Comparison of ENCODE assay signal across 22 cellular contexts in genomic region chr1:214103778-214104177, GRCh38.
DNase-seq lines count a peak whose midpoint lies in the region; ATAC-seq and TF ChIP-seq lines count a peak whose summit lies in the region.
"Had no signal": no experiment of that assay in that cellular context is flagged by ENCODE, and none has a peak within 500 bp of the region (broad histone marks: within the 10 kb centered on the region; RNA-seq: fewer than 3 reads in every experiment).

No MANE protein-coding gene starts in this region.

- no peak overlapping the region for H2AFZ ChIP-seq in GM23338
- no peak overlapping the region for H2AFZ ChIP-seq in PC-9
- H2AFZ ChIP-seq in smooth muscle cell (ENCODE audit: low read depth) = no peak overlapping the region

- H3K27ac Mint-ChIP-seq in GM23338 = no peak overlapping the region
- H3K27ac Mint-ChIP-seq: CD14-positive monocyte; CD4-positive, alpha-beta T cell; CD8-positive, alpha-beta memory T cell; HFFc6 had no signal

- no peaks in the 10 kb centered on the region for H3K36me3 ChIP-seq in GM23338 (ENCODE audit: insufficient read depth)
- H3K36me3 ChIP-seq in PC-9 (ENCODE audit: low read depth) = 0 out of 2 replicates have a peak, but pooled peaks cover 6% of the 10 kb centered on the region
- H3K36me3 ChIP-seq in smooth muscle cell (ENCODE audit: low read depth) = no peaks in the 10 kb centered on the region
- H3K36me3 ChIP-seq: BE2C; BLaER1 treated with 17β-estradiol and CSF1 and Interleukin-3, amounts not matched to agents 10 nM and 100 nM had no signal

- H3K9me3 Mint-ChIP-seq in GM23338 = no peaks in the 10 kb centered on the region; the same call in 2 of the 3 replicates
- H3K9me3 Mint-ChIP-seq: CD4-positive, alpha-beta T cell; HFFc6 had no signal

- no peak for TF ChIP-seq CTCF in GM23338 (conservative IDR thresholded peaks at IDR 0.05; ENCODE audit: low read depth in 2 of 2)
- no peak for TF ChIP-seq CTCF in PC-9 (conservative IDR thresholded peaks at IDR 0.05)
- no peak for TF ChIP-seq CTCF in smooth muscle cell (IDR thresholded peaks at IDR 0.05; ENCODE audit: borderline replicate concordance, insufficient read depth, poor library complexity, severe bottlenecking)
- TF ChIP-seq CTCF in GM13976 (IDR thresholded peaks at IDR 0.05; ENCODE audit: borderline replicate concordance, control extremely low read depth, extremely low read depth, insufficient read depth, missing control alignments) = no peak

- peaks cover 15% of the 10 kb centered on the region; the same call in 2 of the 3 replicates for H3K4me1 Mint-ChIP-seq in GM23338
- H3K4me1 Mint-ChIP-seq: CD8-positive, alpha-beta memory T cell had no signal

- H3F3A ChIP-seq in GM23338 (replicated peaks; ENCODE audit: low read depth) (no peaks in the 10 kb centered on the region), PC-9 (ENCODE audit: insufficient read depth, low read depth) (peaks cover 14% of the 10 kb centered on the region), smooth muscle cell (ENCODE audit: low read depth) (peaks cover 24% of the 10 kb centered on the region)

- CTCF ChIA-PET in PC-9 (lab: Charles Lee) = no interaction called here

- H3K27ac ChIP-seq in GM23338 (ENCODE audit: low read depth) (no peak overlapping the region), PC-9 (peak overlapping the region; percentile 88), smooth muscle cell (ENCODE audit: low read depth) (peak overlapping the region; percentile 91)
- H3K27ac ChIP-seq: 22Rv1; BLaER1 treated with 17β-estradiol and CSF1 and Interleukin-3, amounts not matched to agents 10 nM and 100 nM had no signal

- H3K9me2 ChIP-seq in GM23338 (ENCODE audit: insufficient read depth) (peaks cover 24% of the 10 kb centered on the region; the same call in 1 of the 2 replicates), PC-9 (ENCODE audit: insufficient read depth) (no peaks in the 10 kb centered on the region)

- POLR2A ChIA-PET in PC-9 (lab: Charles Lee; ENCODE audit: unreplicated experiment) = no interaction called here

- 96% methylated on average over 2 of the region's 2 CpGs for WGBS in smooth muscle cell (ENCODE audit: low lambda C conversion rate)

- in situ Hi-C loops in GM13976 (cut with MboI; ENCODE audit: low sequenced_read_pairs, unreplicated experiment) = no loop called here

- DNase-seq in NCI-H82 (lab: John Stamatoyannopoulos, UW) (peak; percentile 12), NCI-H82 treated with DMSO at 0.1 percent for 48 hours (lab: John Stamatoyannopoulos, UW; ENCODE audit: unreplicated experiment) (no peak), GM23338 (ENCODE audit: low spot score) (no peak), PC-9 (no peak), smooth muscle cell (lab: John Stamatoyannopoulos, UW; ENCODE audit: unreplicated experiment) (no peak), SHP77 (lab: John Stamatoyannopoulos, UW) (no peak), GM13976 (ENCODE audit: low spot score) (no peak), NCI-H1694 (lab: John Stamatoyannopoulos, UW) (no peak)
- DNase-seq: ACHN; AML-193; BE2C; CD4-positive, alpha-beta T cell; CD8-positive, alpha-beta memory T cell; DMS53; DMS79 treated with DMSO at 0.1 percent for 48 hours; GF-D8; H7; HCEC 1CT; HFFc6 had no signal

- no peak overlapping the region for H3K9ac ChIP-seq in smooth muscle cell (ENCODE audit: low read depth)
- H3K9ac ChIP-seq: BLaER1 treated with 17β-estradiol and CSF1 and Interleukin-3, amounts not matched to agents 10 nM and 100 nM had no signal

- no peak for ATAC-seq in GM23338

- H3K36me3 Mint-ChIP-seq in GM23338 (ENCODE audit: low read depth) = no peaks in the 10 kb centered on the region
- H3K36me3 Mint-ChIP-seq: CD14-positive monocyte; CD8-positive, alpha-beta memory T cell had no signal

- peaks cover 20% of the 10 kb centered on the region for H3K9me3 ChIP-seq in PC-9 (ENCODE audit: insufficient read depth, low read depth)
- no peaks in the 10 kb centered on the region for H3K9me3 ChIP-seq in smooth muscle cell (replicated peaks; ENCODE audit: low read depth)
- H3K9me3 ChIP-seq: BE2C had no signal

- H3K4me2 ChIP-seq in GM23338 (no peak overlapping the region), PC-9 (peak overlapping the region; percentile 54; the same call in 1 of the 2 replicates), smooth muscle cell (peak overlapping the region; percentile 68)

- H4K20me1 ChIP-seq in GM23338 (replicated peaks; ENCODE audit: insufficient read depth) = no peaks in the 10 kb centered on the region
- no peaks in the 10 kb centered on the region for H4K20me1 ChIP-seq in PC-9 (ENCODE audit: insufficient read depth)
- H4K20me1 ChIP-seq in smooth muscle cell (ENCODE audit: low read depth) = no peaks in the 10 kb centered on the region
- H4K20me1 ChIP-seq: BLaER1 treated with 17β-estradiol and CSF1 and Interleukin-3, amounts not matched to agents 10 nM and 100 nM had no signal

- H3K27me3 ChIP-seq in GM23338 (ENCODE audit: insufficient read depth) (no peaks in the 10 kb centered on the region), PC-9 (ENCODE audit: insufficient read depth, low read depth) (no peaks in the 10 kb centered on the region), smooth muscle cell (ENCODE audit: low read depth) (no peaks in the 10 kb centered on the region)
- H3K27me3 ChIP-seq: BE2C; BLaER1 treated with 17β-estradiol and CSF1 and Interleukin-3, amounts not matched to agents 10 nM and 100 nM had no signal

- intact Hi-C loops in PC-9 (cut with micrococcal nuclease; ENCODE audit: unreplicated experiment) = no loop called here

- peaks cover 4% of the 10 kb centered on the region; the same call in 1 of the 2 replicates for H3K4me1 ChIP-seq in GM23338 (ENCODE audit: insufficient read depth)
- H3K4me1 ChIP-seq in PC-9 (replicated peaks; ENCODE audit: insufficient read depth) = peaks cover 29% of the 10 kb centered on the region
- H3K4me1 ChIP-seq in smooth muscle cell (ENCODE audit: low read depth) = peaks cover 15% of the 10 kb centered on the region
- H3K4me1 ChIP-seq: BE2C had no signal

- H3K79me2 ChIP-seq in GM23338 (replicated peaks; ENCODE audit: insufficient read depth) = no peaks in the 10 kb centered on the region
- no peaks in the 10 kb centered on the region for H3K79me2 ChIP-seq in PC-9 (ENCODE audit: low read depth)
- H3K79me2 ChIP-seq in smooth muscle cell (ENCODE audit: low read depth) = no peaks in the 10 kb centered on the region

- H3K4me3 Mint-ChIP-seq in GM23338 = no peak overlapping the region
- H3K4me3 Mint-ChIP-seq: CD14-positive monocyte; CD4-positive, alpha-beta T cell; CD8-positive, alpha-beta memory T cell had no signal

- BruUV-seq in PC-9 (replicated peaks; lab: Mats Ljungman, UMichigan) = no TSS peak

- H3K4me3 ChIP-seq in GM23338 (no peak overlapping the region), PC-9 (no peak overlapping the region), smooth muscle cell (no peak overlapping the region)
- H3K4me3 ChIP-seq: BLaER1 treated with 17β-estradiol and CSF1 and Interleukin-3, amounts not matched to agents 10 nM and 100 nM had no signal

- no peaks in the 10 kb centered on the region for H3K27me3 Mint-ChIP-seq in GM23338 (ENCODE audit: insufficient read depth, low read depth, poor library complexity)

TF ChIP-seq in GM23338, 12 proteins besides CTCF, POLR2A, EP300 and RAD21:
- peak; percentile 82 for TF ChIP-seq ZNF331 (CRISPR knock-in tag; IDR thresholded peaks at IDR 0.05; ENCODE audit: low read depth)
- no peak for TF ChIP-seq REST (IDR thresholded peaks at IDR 0.05; ENCODE audit: unreplicated experiment)
